In genomic region chr7:122350701-122351100, GRCh38 we compare ENCODE assay signal across 2 cellular contexts.
TF ChIP-seq lines count a peak whose summit lies in the region.

No MANE protein-coding gene starts in this region.

TF ChIP-seq in HCT116, 20 proteins besides CTCF, POLR2A, EP300 and RAD21:
- TF ChIP-seq YY1 (IDR thresholded peaks at IDR 0.05; ENCODE audit: extremely low read depth, insufficient replicate concordance, low read depth, low read length) (no peak), POLR2AphosphoS5 (IDR thresholded peaks at IDR 0.05; ENCODE audit: low read depth, low read length) (no peak)
- TF ChIP-seq, protein P1, sequence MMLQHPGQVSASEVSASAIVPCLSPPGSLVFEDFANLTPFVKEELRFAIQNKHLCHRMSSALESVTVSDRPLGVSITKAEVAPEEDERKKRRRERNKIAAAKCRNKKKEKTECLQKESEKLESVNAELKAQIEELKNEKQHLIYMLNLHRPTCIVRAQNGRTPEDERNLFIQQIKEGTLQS (IDR thresholded peaks at IDR 0.05) = no peak

TF ChIP-seq in GM12878, 131 proteins besides CTCF, POLR2A, EP300 and RAD21:
- TF ChIP-seq E2F8 (IDR thresholded peaks at IDR 0.05; ENCODE audit: low read depth, partially characterized antibody) = no peak
- no peak for TF ChIP-seq CUX1 (IDR thresholded peaks at IDR 0.05; ENCODE audit: insufficient replicate concordance, low read depth, low read length)
- no peak for TF ChIP-seq USF1 (IDR thresholded peaks at IDR 0.05; ENCODE audit: borderline replicate concordance, extremely low read length, insufficient read depth, low read depth, low read length)
- TF ChIP-seq SMARCA5 (IDR thresholded peaks at IDR 0.05) = no peak
- no peak for TF ChIP-seq RFX5 (IDR thresholded peaks at IDR 0.05; ENCODE audit: low read depth, low read length)
- TF ChIP-seq MEF2B (IDR thresholded peaks at IDR 0.05; ENCODE audit: partially characterized antibody, poor library complexity, severe bottlenecking) = no peak
TF ChIP-seq in GM12878: peak in this region for 0.
